ENCODE assay signal across 11 cellular contexts in the genomic region with DNA sequence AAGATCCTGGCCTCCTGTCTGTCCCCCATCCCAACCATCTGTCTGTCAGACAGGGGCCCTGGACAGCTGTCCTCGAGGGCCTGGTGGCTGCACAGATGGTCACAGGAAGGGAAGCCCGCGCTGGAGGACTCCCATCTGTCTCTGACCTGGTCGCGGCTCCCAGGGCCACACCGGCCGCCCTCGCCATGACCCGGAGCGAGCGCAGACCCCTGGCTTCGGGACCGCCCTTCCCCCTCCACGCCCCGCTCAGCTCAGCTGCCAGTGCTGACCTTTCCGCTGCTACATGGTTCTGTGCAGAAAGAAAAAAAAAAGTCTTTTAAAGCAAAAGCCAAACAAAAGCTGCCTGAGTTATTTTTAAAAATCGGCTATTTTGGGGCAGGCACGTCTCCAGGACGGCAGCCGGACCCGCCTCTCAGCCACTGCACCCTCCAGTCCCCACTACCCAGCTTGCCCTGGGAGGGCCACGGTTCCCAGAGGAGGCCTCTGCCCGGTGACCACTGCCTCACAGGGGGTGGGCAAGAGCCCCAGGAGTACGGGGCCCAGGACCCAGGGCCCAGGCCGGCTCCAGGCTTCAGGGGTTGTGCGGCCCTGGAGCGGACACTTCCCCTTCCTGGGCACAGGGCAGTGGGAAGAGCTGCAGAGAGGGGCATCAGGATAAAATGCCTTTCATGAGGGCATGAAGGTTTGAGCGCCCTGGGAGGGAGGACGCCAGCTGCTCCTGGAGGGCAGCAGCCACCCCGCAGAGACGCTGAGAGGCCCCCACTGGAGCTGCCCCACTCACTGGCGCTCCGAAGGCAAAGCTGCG. TPM values are rescaled to one million over a fixed set of nuclear protein-coding genes. Genes with fewer than 3 reads are reported as not detected.
DNase-seq lines count a peak whose midpoint lies in the region; ATAC-seq, FAIRE-seq and TF ChIP-seq lines count a peak whose summit lies in the region.
"Had no signal": no experiment of that assay in that cellular context is flagged by ENCODE, and none has a peak within 500 bp of the region (broad histone marks: within the 10 kb centered on the region; RNA-seq: fewer than 3 reads in every experiment).

No MANE protein-coding gene starts in this region.

- no TSS peak for BruUV-seq in HCT116 (replicated peaks; lab: Mats Ljungman, UMichigan)
- no TSS peak for BruUV-seq in HepG2 (replicated peaks; lab: Mats Ljungman, UMichigan)

- ATAC-seq in HCT116: no peak
- no peak for ATAC-seq in HepG2
- ATAC-seq in HG03457 (IDR thresholded peaks at IDR 0.05; ENCODE audit: unreplicated experiment): no peak
- no peak for ATAC-seq in HG02678 (IDR thresholded peaks at IDR 0.05; ENCODE audit: unreplicated experiment)

- CTCF ChIA-PET in HCT116 (lab: Charles Lee) (no interaction called here), HepG2 (lab: Yijun Ruan, JAX; ENCODE audit: low intra/inter-chr PET ratio, low total read pairs) (no interaction called here)

- H3K79me2 ChIP-seq in HCT116 (ENCODE audit: insufficient read depth, low read length) (peaks cover 88% of the 10 kb centered on the region), HepG2 (ENCODE audit: insufficient read depth, low read length) (peaks cover 21% of the 10 kb centered on the region)

- no peaks in the 10 kb centered on the region for H3K27me3 Mint-ChIP-seq in brain

- peak overlapping the region in 2 of 5 experiments; percentile 21 to 47 for H3K4me3 Mint-ChIP-seq in brain
- H3K4me3 Mint-ChIP-seq: dendritic cell treated with granulocyte-macrophage colony-stimulating factor and Interleukin-4, amounts not matched to agents 40 ng/mL and 50 ng/mL, for 4 days had no signal

- H4K20me1 ChIP-seq in HCT116 (ENCODE audit: insufficient read depth) (no peaks in the 10 kb centered on the region), HepG2 (ENCODE audit: insufficient read depth, low read length) (peaks cover 22% of the 10 kb centered on the region; the same call in 1 of the 2 replicates)

- H2AFZ ChIP-seq in HCT116 (ENCODE audit: low read depth, low read length, poor library complexity, severe bottlenecking) (no peak overlapping the region), HepG2 (ENCODE audit: low read length) (no peak overlapping the region)

- TF ChIP-seq RAD21 in HCT116 (IDR thresholded peaks at IDR 0.05; ENCODE audit: low read depth): no peak
- TF ChIP-seq RAD21 in HepG2 (CRISPR knock-in tag; IDR thresholded peaks at IDR 0.05): no peak

- peaks cover 27% of the 10 kb centered on the region for H3K4me1 Mint-ChIP-seq in brain

- in situ Hi-C loops in HepG2 (cut with HindIII; ENCODE audit: extremely low pct_ligation_motif_present, low pct_unique_long_range_greater_than_20kb): no loop called here

- intact Hi-C loops in HCT116 (cut with micrococcal nuclease): no loop called here
- intact Hi-C loops in HepG2 (cut with micrococcal nuclease; ENCODE audit: unreplicated experiment): no loop called here

- TF ChIP-seq POLR2A in HCT116 (IDR thresholded peaks at IDR 0.05; ENCODE audit: borderline replicate concordance, extremely low read depth, insufficient read depth, insufficient read length) (no peak), HepG2 (IDR thresholded peaks at IDR 0.05; ENCODE audit: insufficient read depth in 1 of 2, low read depth in 2 of 2, low read length in 2 of 2) (no peak)

- no peaks in the 10 kb centered on the region for H3K9me3 ChIP-seq in HCT116 (ENCODE audit: control insufficient read depth in 1 of 2, insufficient read depth in 1 of 2, low read depth in 1 of 2, low read length in 2 of 2)
- no peaks in the 10 kb centered on the region for H3K9me3 ChIP-seq in HepG2 (ENCODE audit: low read length)
- no peaks in the 10 kb centered on the region for H3K9me3 ChIP-seq in small intestine (ENCODE audit: control insufficient read depth, low read depth)

- FAIRE-seq in HepG2 (lab: Jason Lieb, UNC): no peak
- FAIRE-seq in small intestine (lab: Jason Lieb, UNC): no peak

- no peaks in the 10 kb centered on the region for H3K27me3 ChIP-seq in HCT116 (ENCODE audit: insufficient read depth, low read length)
- no peaks in the 10 kb centered on the region for H3K27me3 ChIP-seq in HepG2 (ENCODE audit: control insufficient read depth in 1 of 2, insufficient read depth in 2 of 2, low read length in 2 of 2)
- no peaks in the 10 kb centered on the region for H3K27me3 ChIP-seq in small intestine (ENCODE audit: control insufficient read depth in 2 of 2, insufficient read depth in 2 of 2, low read length in 2 of 2)

- POLR2A ChIA-PET in HCT116 (lab: Charles Lee) (interaction anchor here (1.9 kb wide), 1 partner anchor 12 kb away, joined by 4 read pairs; no protein-coding TSS in a partner anchor), HepG2 (lab: Yijun Ruan, JAX) (interaction anchor here (0.6 to 5.1 kb wide), 5 partner anchors 12 to 51 kb away, joined by 3 to 78 read pairs (median 4); partner anchors contain the start of genes LAMA5 and RPS21)

- peak overlapping the region; percentile 91 for H3K27ac ChIP-seq in HCT116 (ENCODE audit: low read depth, low read length)
- H3K27ac ChIP-seq in HepG2 (ENCODE audit: extremely low read length, insufficient read depth, low read length): peak overlapping the region; percentile 31
- H3K27ac ChIP-seq in small intestine (ENCODE audit: low read depth in 1 of 2, low read length in 1 of 2): peak overlapping the region; percentile 17 to 85

- WGBS in HepG2 (ENCODE audit: low lambda C conversion rate): 88% methylated on average over 34 of the region's 34 CpGs
- WGBS in small intestine, 3 donors: 57 to 77% (median 76%) methylated on average over 34 of the region's 34 CpGs

- peak overlapping the region; percentile 35 to 92 (median 89) for H3K27ac Mint-ChIP-seq in brain
- H3K27ac Mint-ChIP-seq: dendritic cell treated with granulocyte-macrophage colony-stimulating factor and Interleukin-4, amounts not matched to agents 40 ng/mL and 50 ng/mL, for 4 days had no signal

- no peak for TF ChIP-seq CTCF in HCT116 (IDR thresholded peaks at IDR 0.05 in 2 of 3, conservative IDR thresholded peaks at IDR 0.05 in 1 of 3; ENCODE audit: borderline replicate concordance in 1 of 3, insufficient read depth in 1 of 3, low read depth in 2 of 3, low read length in 2 of 3)
- TF ChIP-seq CTCF in brain (conservative IDR thresholded peaks at IDR 0.05): no peak
- no peak for TF ChIP-seq CTCF in HepG2 (CRISPR knock-in tag; IDR thresholded peaks at IDR 0.05)

- peak overlapping the region; percentile 60 for H3K4me2 ChIP-seq in HCT116 (ENCODE audit: low read length)
- H3K4me2 ChIP-seq in HepG2 (ENCODE audit: low read depth, low read length): no peak overlapping the region

- H3K9me3 Mint-ChIP-seq in brain: no peaks in the 10 kb centered on the region
- H3K9me3 Mint-ChIP-seq: dendritic cell treated with granulocyte-macrophage colony-stimulating factor and Interleukin-4, amounts not matched to agents 40 ng/mL and 50 ng/mL, for 4 days had no signal

- H3K9me2 ChIP-seq in HCT116 (ENCODE audit: insufficient read depth): no peaks in the 10 kb centered on the region

- no peak for TF ChIP-seq EP300 in HepG2 (IDR thresholded peaks at IDR 0.05; ENCODE audit: low read depth in 2 of 2, low read length in 2 of 2)
- TF ChIP-seq EP300 in HepG2 (CRISPR knock-in tag; IDR thresholded peaks at IDR 0.05; ENCODE audit: borderline replicate concordance): no peak

- no peak overlapping the region for H3K4me3 ChIP-seq in HCT116 (replicated peaks in 1 of 2; ENCODE audit: low read depth in 1 of 2, low read length in 2 of 2)
- H3K4me3 ChIP-seq in HepG2 (replicated peaks in 1 of 3; ENCODE audit: insufficient read depth in 1 of 3, low read depth in 2 of 3, low read length in 3 of 3): no peak overlapping the region
- H3K4me3 ChIP-seq in small intestine (ENCODE audit: low read depth in 1 of 2, low read length in 2 of 2): no peak overlapping the region

- H3K4me1 ChIP-seq in HCT116 (ENCODE audit: control insufficient read depth in 1 of 2, insufficient read depth in 2 of 2, low read length in 2 of 2) (peaks cover 58 to 89% of the 10 kb centered on the region in 2 experiments), HepG2 (ENCODE audit: insufficient read depth, low read length) (peaks cover 47% of the 10 kb centered on the region), small intestine (ENCODE audit: control insufficient read depth in 2 of 2, insufficient read depth in 1 of 2, low read depth in 1 of 2, low read length in 1 of 2) (no peaks in the 10 kb centered on the region)

- DNase-seq in HCT116 (ENCODE audit: low read depth, low spot score): no peak
- DNase-seq in HepG2 (ENCODE audit: low spot score): no peak
- no peak for DNase-seq in small intestine
- DNase-seq in ecto neural progenitor cell (ENCODE audit: low spot score): no peak
- no peak for DNase-seq in NOMO-1 treated with dmso at 0.1 percent for 144 hours (lab: John Stamatoyannopoulos, UW; ENCODE audit: unreplicated experiment)
- DNase-seq: DMS79 treated with DMSO at 0.1 percent for 48 hours, left colon had no signal

- no peaks in the 10 kb centered on the region for H3K36me3 Mint-ChIP-seq in brain

- peaks cover 2 to 18% of the 10 kb centered on the region in 2 experiments; a peak in 2 of 4 replicates for H3K36me3 ChIP-seq in HCT116 (ENCODE audit: control insufficient read depth in 1 of 2, insufficient read depth in 2 of 2, low read length in 2 of 2)
- peaks cover 38 to 39% of the 10 kb centered on the region in 2 experiments for H3K36me3 ChIP-seq in HepG2 (replicated peaks in 1 of 2; ENCODE audit: control insufficient read depth in 1 of 2, insufficient read depth in 2 of 2, low read length in 2 of 2)
- H3K36me3 ChIP-seq in small intestine (ENCODE audit: control insufficient read depth in 2 of 2, insufficient read depth in 2 of 2, low read length in 2 of 2): no peaks in the 10 kb centered on the region

- RAD21 ChIA-PET in HCT116 (lab: Charles Lee; ENCODE audit: low non-redundant PET in 1 of 2, low total read pairs in 2 of 2, uncharacterized antibody in 2 of 2, unreplicated experiment in 2 of 2): no interaction called here

- H3K9ac ChIP-seq in HCT116 (ENCODE audit: low read length) (peak overlapping the region; percentile 40), HepG2 (ENCODE audit: insufficient read depth, low read depth, low read length) (no peak overlapping the region; the same call in 1 of the 2 replicates)

RNA-seq across cellular contexts. Expression of gene LAMA5, which starts 10.8 kb away (rescaled TPM):
- total RNA-seq in HCT116 (2021; ENCODE audit: unreplicated experiment) (321 TPM), HepG2 (2016; rRNA removed; fragmentation: Illumina TruSeq; extraction: Trizol) (28.5 and 44.7 TPM in 2 replicates)
- 190 and 217 TPM in 2 replicates for polyA plus RNA-seq in HCT116 (2012)
- polyA plus RNA-seq in brain (ENCODE audit: insufficient read depth, low read depth, low replicate concordance) (17.5 TPM), HepG2 (2011; rRNA removed) (21.0 and 22.7 TPM in 2 replicates), small intestine (10 to 100 TPM in 1 of 3 donors, 1 to 10 TPM in 2; 1.3 to 39.8 (median 6.2) TPM)
- total RNA-seq in HepG2 (2016; cell fraction: cytosol; rRNA removed; fragmentation: Illumina TruSeq; extraction: Trizol; ENCODE audit: low read depth): 32.2 and 40.1 TPM in 2 replicates
- total RNA-seq in HepG2 (2016; cell fraction: insoluble cytoplasmic fraction; rRNA removed; fragmentation: Illumina TruSeq; extraction: Trizol): 24.0 and 53.5 TPM in 2 replicates
- total RNA-seq in HepG2 (2016; cell fraction: membrane; rRNA removed; fragmentation: Illumina TruSeq; extraction: Trizol): 23.5 and 24.2 TPM in 2 replicates
- total RNA-seq in HepG2 (2016; cell fraction: nucleus; rRNA removed; fragmentation: Illumina TruSeq; extraction: Trizol): 108 and 131 TPM in 2 replicates
- polyA plus RNA-seq in HepG2 (2011; cell fraction: cytosol; rRNA removed): 9.5 and 17.6 TPM in 2 replicates
- polyA plus RNA-seq in HepG2 (2011; cell fraction: nucleus; rRNA removed): 504 and 754 TPM in 2 replicates
- polyA plus RNA-seq in HepG2 (2012): 96.2 and 135 TPM in 2 replicates
- polyA plus RNA-seq in HepG2 (2016; cell fraction: cytosol; fragmentation: Illumina TruSeq; extraction: Trizol; ENCODE audit: low read depth): 12.5 and 12.7 TPM in 2 replicates
- polyA plus RNA-seq in HepG2 (2016; cell fraction: insoluble cytoplasmic fraction; fragmentation: Illumina TruSeq; extraction: Trizol; ENCODE audit: low read depth): 34.3 and 49.3 TPM in 2 replicates
- polyA plus RNA-seq in HepG2 (2016; cell fraction: membrane; fragmentation: Illumina TruSeq; extraction: Trizol; ENCODE audit: low read depth): 14.2 and 17.2 TPM in 2 replicates
- 598 and 620 TPM in 2 replicates for polyA plus RNA-seq in HepG2 (2016; cell fraction: nucleus; fragmentation: Illumina TruSeq; extraction: Trizol; ENCODE audit: insufficient read depth, low read depth)
- 26.2 and 35.7 TPM in 2 replicates for polyA minus RNA-seq in HepG2 (2011; rRNA and poly(A)+ RNA removed; ENCODE audit: low replicate concordance)
- polyA minus RNA-seq in HepG2 (2011; cell fraction: cytosol; rRNA and poly(A)+ RNA removed): 23.2 and 27.1 TPM in 2 replicates
- polyA minus RNA-seq in HepG2 (2011; cell fraction: nucleus; rRNA and poly(A)+ RNA removed): 70.0 and 71.2 TPM in 2 replicates

RNA-seq across cellular contexts. Expression of gene RPS21, which starts 30.6 kb away (rescaled TPM):
- total RNA-seq in HCT116 (2021; ENCODE audit: unreplicated experiment): 2,488 TPM
- polyA plus RNA-seq in HCT116 (2012): 5,598 and 10,032 TPM in 2 replicates
- polyA plus RNA-seq in brain (ENCODE audit: insufficient read depth, low read depth, low replicate concordance): 5,928 TPM
- 2,584 and 2,647 TPM in 2 replicates for total RNA-seq in HepG2 (2016; rRNA removed; fragmentation: Illumina TruSeq; extraction: Trizol)
- total RNA-seq in HepG2 (2016; cell fraction: cytosol; rRNA removed; fragmentation: Illumina TruSeq; extraction: Trizol; ENCODE audit: low read depth): 3,497 and 3,511 TPM in 2 replicates
- total RNA-seq in HepG2 (2016; cell fraction: insoluble cytoplasmic fraction; rRNA removed; fragmentation: Illumina TruSeq; extraction: Trizol): 2,606 and 2,768 TPM in 2 replicates
- 4,939 and 5,761 TPM in 2 replicates for total RNA-seq in HepG2 (2016; cell fraction: membrane; rRNA removed; fragmentation: Illumina TruSeq; extraction: Trizol)
- total RNA-seq in HepG2 (2016; cell fraction: nucleus; rRNA removed; fragmentation: Illumina TruSeq; extraction: Trizol): 1,156 and 1,166 TPM in 2 replicates
- 9,925 and 11,063 TPM in 2 replicates for polyA plus RNA-seq in HepG2 (2011; rRNA removed)
- 11,031 and 15,081 TPM in 2 replicates for polyA plus RNA-seq in HepG2 (2011; cell fraction: cytosol; rRNA removed)
- polyA plus RNA-seq in HepG2 (2011; cell fraction: nucleus; rRNA removed): 5,156 and 5,267 TPM in 2 replicates
- polyA plus RNA-seq in HepG2 (2012): 6,658 and 8,852 TPM in 2 replicates
- polyA plus RNA-seq in HepG2 (2016; cell fraction: cytosol; fragmentation: Illumina TruSeq; extraction: Trizol; ENCODE audit: low read depth): 5,362 and 5,590 TPM in 2 replicates
- polyA plus RNA-seq in HepG2 (2016; cell fraction: insoluble cytoplasmic fraction; fragmentation: Illumina TruSeq; extraction: Trizol; ENCODE audit: low read depth): 3,197 and 3,428 TPM in 2 replicates
- polyA plus RNA-seq in HepG2 (2016; cell fraction: membrane; fragmentation: Illumina TruSeq; extraction: Trizol; ENCODE audit: low read depth): 5,998 and 6,820 TPM in 2 replicates
- 2,753 and 2,989 TPM in 2 replicates for polyA plus RNA-seq in HepG2 (2016; cell fraction: nucleus; fragmentation: Illumina TruSeq; extraction: Trizol; ENCODE audit: insufficient read depth, low read depth)
- polyA minus RNA-seq in HepG2 (2011; rRNA and poly(A)+ RNA removed; ENCODE audit: low replicate concordance): 2,340 and 3,999 TPM in 2 replicates
- polyA minus RNA-seq in HepG2 (2011; cell fraction: cytosol; rRNA and poly(A)+ RNA removed): 1,154 and 1,167 TPM in 2 replicates
- polyA minus RNA-seq in HepG2 (2011; cell fraction: nucleus; rRNA and poly(A)+ RNA removed): 809 and 896 TPM in 2 replicates
- polyA plus RNA-seq in small intestine: 1,000 to 10,000 TPM; 2,545 to 8,814 (median 4,142) TPM

RNA-seq across cellular contexts. Expression of gene CABLES2, which starts 50.7 kb away (rescaled TPM):
- total RNA-seq in HCT116 (2021; ENCODE audit: unreplicated experiment): 8.9 TPM
- polyA plus RNA-seq in HCT116 (2012): 8.1 and 9.5 TPM in 2 replicates
- 12.0 TPM for polyA plus RNA-seq in brain (ENCODE audit: insufficient read depth, low read depth, low replicate concordance)
- total RNA-seq in HepG2 (2016; rRNA removed; fragmentation: Illumina TruSeq; extraction: Trizol): 9.7 and 10.2 TPM in 2 replicates
- total RNA-seq in HepG2 (2016; cell fraction: cytosol; rRNA removed; fragmentation: Illumina TruSeq; extraction: Trizol; ENCODE audit: low read depth): 3.4 and 4.0 TPM in 2 replicates
- 9.2 and 9.3 TPM in 2 replicates for total RNA-seq in HepG2 (2016; cell fraction: insoluble cytoplasmic fraction; rRNA removed; fragmentation: Illumina TruSeq; extraction: Trizol)
- 13.2 and 14.3 TPM in 2 replicates for total RNA-seq in HepG2 (2016; cell fraction: membrane; rRNA removed; fragmentation: Illumina TruSeq; extraction: Trizol)
- total RNA-seq in HepG2 (2016; cell fraction: nucleus; rRNA removed; fragmentation: Illumina TruSeq; extraction: Trizol): 5.6 and 7.3 TPM in 2 replicates
- polyA plus RNA-seq in HepG2 (2011; rRNA removed): 5.2 and 5.9 TPM in 2 replicates
- polyA plus RNA-seq in HepG2 (2011; cell fraction: cytosol; rRNA removed): 4.8 and 5.4 TPM in 2 replicates
- 6.8 and 7.6 TPM in 2 replicates for polyA plus RNA-seq in HepG2 (2011; cell fraction: nucleus; rRNA removed)
- polyA plus RNA-seq in HepG2 (2012): 4.7 and 5.4 TPM in 2 replicates
- 7.5 and 8.3 TPM in 2 replicates for polyA plus RNA-seq in HepG2 (2016; cell fraction: cytosol; fragmentation: Illumina TruSeq; extraction: Trizol; ENCODE audit: low read depth)
- 20.6 and 26.7 TPM in 2 replicates for polyA plus RNA-seq in HepG2 (2016; cell fraction: insoluble cytoplasmic fraction; fragmentation: Illumina TruSeq; extraction: Trizol; ENCODE audit: low read depth)
- 20.0 and 22.1 TPM in 2 replicates for polyA plus RNA-seq in HepG2 (2016; cell fraction: membrane; fragmentation: Illumina TruSeq; extraction: Trizol; ENCODE audit: low read depth)
- 18.8 and 19.3 TPM in 2 replicates for polyA plus RNA-seq in HepG2 (2016; cell fraction: nucleus; fragmentation: Illumina TruSeq; extraction: Trizol; ENCODE audit: insufficient read depth, low read depth)
- polyA minus RNA-seq in HepG2 (2011; rRNA and poly(A)+ RNA removed; ENCODE audit: low replicate concordance): 5.3 and 6.3 TPM in 2 replicates
- 4.9 and 6.3 TPM in 2 replicates for polyA minus RNA-seq in HepG2 (2011; cell fraction: cytosol; rRNA and poly(A)+ RNA removed)
- polyA minus RNA-seq in HepG2 (2011; cell fraction: nucleus; rRNA and poly(A)+ RNA removed): 4.8 and 5.2 TPM in 2 replicates
- 1 to 10 TPM; 1.3 to 4.7 (median 2.4) TPM for polyA plus RNA-seq in small intestine

RNA-seq across cellular contexts. Expression of gene ADRM1, which starts 53.5 kb away (rescaled TPM):
- total RNA-seq in HCT116 (2021; ENCODE audit: unreplicated experiment) (158 TPM), HepG2 (2016; rRNA removed; fragmentation: Illumina TruSeq; extraction: Trizol) (143 and 154 TPM in 2 replicates)
- polyA plus RNA-seq in HCT116 (2012): 196 and 200 TPM in 2 replicates
- polyA plus RNA-seq in brain (ENCODE audit: insufficient read depth, low read depth, low replicate concordance) (170 TPM), HepG2 (2011; rRNA removed) (92.9 and 106 TPM in 2 replicates), small intestine (10 to 100 TPM; 86.3 to 93.4 (median 90.2) TPM)
- 51.6 and 53.2 TPM in 2 replicates for total RNA-seq in HepG2 (2016; cell fraction: cytosol; rRNA removed; fragmentation: Illumina TruSeq; extraction: Trizol; ENCODE audit: low read depth)
- total RNA-seq in HepG2 (2016; cell fraction: insoluble cytoplasmic fraction; rRNA removed; fragmentation: Illumina TruSeq; extraction: Trizol): 149 and 159 TPM in 2 replicates
- total RNA-seq in HepG2 (2016; cell fraction: membrane; rRNA removed; fragmentation: Illumina TruSeq; extraction: Trizol): 59.3 and 62.8 TPM in 2 replicates
- total RNA-seq in HepG2 (2016; cell fraction: nucleus; rRNA removed; fragmentation: Illumina TruSeq; extraction: Trizol): 76.2 and 86.5 TPM in 2 replicates
- polyA plus RNA-seq in HepG2 (2011; cell fraction: cytosol; rRNA removed): 90.4 and 144 TPM in 2 replicates
- 158 and 185 TPM in 2 replicates for polyA plus RNA-seq in HepG2 (2011; cell fraction: nucleus; rRNA removed)
- polyA plus RNA-seq in HepG2 (2012): 62.1 and 86.3 TPM in 2 replicates
- polyA plus RNA-seq in HepG2 (2016; cell fraction: cytosol; fragmentation: Illumina TruSeq; extraction: Trizol; ENCODE audit: low read depth): 50.3 and 52.6 TPM in 2 replicates
- polyA plus RNA-seq in HepG2 (2016; cell fraction: insoluble cytoplasmic fraction; fragmentation: Illumina TruSeq; extraction: Trizol; ENCODE audit: low read depth): 185 and 189 TPM in 2 replicates
- polyA plus RNA-seq in HepG2 (2016; cell fraction: membrane; fragmentation: Illumina TruSeq; extraction: Trizol; ENCODE audit: low read depth): 54.2 and 55.6 TPM in 2 replicates
- polyA plus RNA-seq in HepG2 (2016; cell fraction: nucleus; fragmentation: Illumina TruSeq; extraction: Trizol; ENCODE audit: insufficient read depth, low read depth): 165 and 171 TPM in 2 replicates
- polyA minus RNA-seq in HepG2 (2011; rRNA and poly(A)+ RNA removed; ENCODE audit: low replicate concordance): 92.6 and 107 TPM in 2 replicates
- polyA minus RNA-seq in HepG2 (2011; cell fraction: cytosol; rRNA and poly(A)+ RNA removed): 50.7 and 55.0 TPM in 2 replicates
- polyA minus RNA-seq in HepG2 (2011; cell fraction: nucleus; rRNA and poly(A)+ RNA removed): 47.2 and 49.4 TPM in 2 replicates

Comparison
In these comparisons a context has a peak if more than half of its experiments do, and no peak if none do; other contexts are left out.
1. H3K27ac ChIP-seq: peak in every context shown above with its lines; median percentile 91 in HCT116; 51 in small intestine; 31 in HepG2.
2. Of the 20 proteins assayed by ChIP-seq in both HepG2 and HCT116: peak only in HepG2: ZBTB33; only in HCT116: none; in both: none; in neither: 19.